ENCODE assay signal across 12 cellular contexts in genomic region chr7:128120976-128121490, GRCh38.
"Had no signal": no experiment of that assay in that cellular context is flagged by ENCODE, and none has a peak within 500 bp of the region (broad histone marks: within the 10 kb centered on the region; RNA-seq: fewer than 3 reads in every experiment).

No MANE protein-coding gene starts in this region.

- H3K27me3 ChIP-seq: testis, upper lobe of right lung had no signal

- H3K4me1 ChIP-seq: left ventricle myocardium inferior, testis, upper lobe of right lung had no signal

- H3K9me3 ChIP-seq: left ventricle myocardium inferior, testis, upper lobe of right lung had no signal

- H3K4me3 ChIP-seq: smooth muscle cell, upper lobe of right lung had no signal

- H3K36me3 ChIP-seq: left ventricle myocardium inferior, upper lobe of right lung had no signal

- FAIRE-seq: colon, kidney had no signal

- H3K27ac ChIP-seq: left ventricle myocardium inferior, testis, upper lobe of right lung had no signal

- DNase-seq: activated T-cell treated with anti-CD3 and anti-CD28 coated beads, Interleukin-2, amount 50 U/mL, for 1 hour; amniotic stem cell; hippocampal formation; mesendoderm; natural killer cell; nucleus accumbens; upper lobe of right lung had no signal
